Comparison of ENCODE assay signal across 24 cellular contexts in the genomic region with DNA sequence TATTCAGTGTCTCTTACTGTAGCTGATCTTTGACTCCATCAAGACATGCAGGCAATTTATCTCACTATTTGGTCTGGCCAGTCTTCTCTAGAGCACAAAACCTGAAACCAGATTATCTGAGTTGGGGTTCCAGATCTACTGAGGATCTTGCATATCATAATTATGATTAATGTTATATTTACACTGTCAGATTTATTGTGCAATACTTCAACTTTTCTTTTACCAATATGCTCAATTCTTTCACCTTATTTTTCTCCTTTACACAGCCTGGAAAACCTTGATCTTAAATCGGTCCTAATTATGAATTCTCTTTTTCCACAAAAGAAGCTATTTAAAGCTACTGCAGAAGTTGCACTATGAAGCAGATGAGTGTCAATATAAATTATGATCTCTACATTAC.
"Had no signal": no experiment of that assay in that cellular context is flagged by ENCODE, and none has a peak within 500 bp of the region (broad histone marks: within the 10 kb centered on the region; RNA-seq: fewer than 3 reads in every experiment).

No MANE protein-coding gene starts in this region.

- H3K27me3 ChIP-seq: colonic mucosa, esophagus squamous epithelium, gastrocnemius medialis, heart right ventricle, left lung had no signal

- H3K4me3 ChIP-seq: colonic mucosa, esophagus squamous epithelium, gastrocnemius medialis, heart right ventricle, left lung, lower lobe of right lung, mucosa of descending colon had no signal

- ATAC-seq: effector memory CD8-positive, alpha-beta T cell; esophagus mucosa; gastrocnemius medialis; heart right ventricle; left cardiac atrium; left lung; left ventricle myocardium superior; lower lobe of right lung; mucosa of descending colon had no signal

- H3K36me3 ChIP-seq: colonic mucosa, esophagus squamous epithelium, gastrocnemius medialis, heart right ventricle, left lung, lower lobe of right lung had no signal

- H3K27ac ChIP-seq: colonic mucosa, epithelial cell of prostate, esophagus squamous epithelium, gastrocnemius medialis, heart right ventricle, left lung, lower lobe of right lung had no signal

- H3K4me1 ChIP-seq: colonic mucosa, esophagus squamous epithelium, gastrocnemius medialis, left lung, lower lobe of right lung had no signal

- DNase-seq: colonic mucosa; cortex of kidney; effector CD8-positive, alpha-beta T cell; effector memory CD8-positive, alpha-beta T cell; endodermal cell; erythroblast; esophagus squamous epithelium; foreskin fibroblast; foreskin melanocyte; gastrocnemius medialis; glutamatergic neuron; head of caudate nucleus; heart right ventricle; hippocampal formation; left cardiac atrium; left lung; left ventricle myocardium superior; lower lobe of right lung; mucosa of descending colon had no signal

- FAIRE-seq: endometrium, islet of Langerhans, keratinocyte had no signal

- H3K9me3 ChIP-seq: colonic mucosa, esophagus squamous epithelium, gastrocnemius medialis, heart right ventricle, left lung, lower lobe of right lung, mucosa of descending colon had no signal
